Comparison of ENCODE assay signal across 1 cellular context in genomic region chr12:31362759-31363415, GRCh38.
A peak's percentile ranks its signal among the peaks of the same experiment; 100 is the strongest.
TF ChIP-seq lines count a peak whose summit lies in the region.

No MANE protein-coding gene starts in this region.

TF ChIP-seq in K562, 482 proteins besides CTCF, POLR2A, EP300 and RAD21 (continued from another document):
- TF ChIP-seq MGA (IDR thresholded peaks at IDR 0.05) (peak; percentile 78), L3MBTL2 (IDR thresholded peaks at IDR 0.05) (peak; percentile 70; the same call in 1 of the 2 replicates), STAG1 (CRISPR knock-in tag; IDR thresholded peaks at IDR 0.05; ENCODE audit: borderline replicate concordance) (no peak)
- TF ChIP-seq, protein P1, sequence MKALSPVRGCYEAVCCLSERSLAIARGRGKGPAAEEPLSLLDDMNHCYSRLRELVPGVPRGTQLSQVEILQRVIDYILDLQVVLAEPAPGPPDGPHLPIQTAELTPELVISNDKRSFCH (CRISPR knock-in tag; IDR thresholded peaks at IDR 0.05), result no peak
- TF ChIP-seq, protein P1 (tag; IDR thresholded peaks at IDR 0.05), result no peak
